In genomic region chr15:50167112-50167511, GRCh38 we compare ENCODE assay signal across 2 cellular contexts.
TF ChIP-seq lines count a peak whose summit lies in the region.

No MANE protein-coding gene starts in this region.

TF ChIP-seq in liver, 16 proteins besides CTCF, POLR2A, EP300 and RAD21:
- TF ChIP-seq GABPA (IDR thresholded peaks at IDR 0.05 in 1 of 2, conservative IDR thresholded peaks at IDR 0.05 in 1 of 2) (no peak), RXRA (IDR thresholded peaks at IDR 0.05) (peak in 1 of 2 donors; percentile 17), HNF4A (conservative IDR thresholded peaks at IDR 0.05) (peak; percentile 44 to 61)

TF ChIP-seq in HepG2, 621 proteins besides CTCF, POLR2A, EP300 and RAD21:
- TF ChIP-seq DPF2 (CRISPR knock-in tag; IDR thresholded peaks at IDR 0.05; ENCODE audit: borderline replicate concordance, low read depth), result no peak
- no peak for TF ChIP-seq RFX1 (IDR thresholded peaks at IDR 0.05)
- TF ChIP-seq TRIM24 (CRISPR knock-in tag; IDR thresholded peaks at IDR 0.05), result no peak
- no peak for TF ChIP-seq RBM39 (IDR thresholded peaks at IDR 0.05; ENCODE audit: low read depth, low read length, poor library complexity, severe bottlenecking)
- TF ChIP-seq POLR2G (IDR thresholded peaks at IDR 0.05; ENCODE audit: low read depth, low read length), result no peak
- no peak for TF ChIP-seq ZNF576 (CRISPR knock-in tag; IDR thresholded peaks at IDR 0.05)
- TF ChIP-seq NFAT5 (CRISPR knock-in tag; IDR thresholded peaks at IDR 0.05), result no peak
- no peak for TF ChIP-seq ZNF362 (CRISPR knock-in tag; IDR thresholded peaks at IDR 0.05; ENCODE audit: borderline replicate concordance)
- TF ChIP-seq ZSCAN31 (CRISPR knock-in tag; IDR thresholded peaks at IDR 0.05; ENCODE audit: low read depth), result no peak
- no peak for TF ChIP-seq ZNF570 (CRISPR knock-in tag; IDR thresholded peaks at IDR 0.05; ENCODE audit: borderline replicate concordance)
- TF ChIP-seq EZH2 (conservative IDR thresholded peaks at IDR 0.05; ENCODE audit: low read depth, low read length), result no peak
- no peak for TF ChIP-seq ZNF788 (CRISPR knock-in tag; IDR thresholded peaks at IDR 0.05; ENCODE audit: borderline replicate concordance)
- no peak for TF ChIP-seq FOSL1 (CRISPR knock-in tag; IDR thresholded peaks at IDR 0.05; ENCODE audit: borderline replicate concordance)
- no peak for TF ChIP-seq TFE3 (CRISPR knock-in tag; IDR thresholded peaks at IDR 0.05)
- no peak for TF ChIP-seq MTF2 (CRISPR knock-in tag; IDR thresholded peaks at IDR 0.05; ENCODE audit: borderline replicate concordance)
- no peak for TF ChIP-seq CEBPB (IDR thresholded peaks at IDR 0.05; ENCODE audit: borderline replicate concordance, low read depth, low read length)
- TF ChIP-seq PAX8 (CRISPR knock-in tag; IDR thresholded peaks at IDR 0.05; ENCODE audit: borderline replicate concordance), result no peak
- no peak for TF ChIP-seq FIP1L1 (IDR thresholded peaks at IDR 0.05; ENCODE audit: borderline replicate concordance, insufficient read depth, low read depth, low read length)
